ENCODE assay signal across 22 cellular contexts in genomic region chr20:44442298-44443070, GRCh38. TPM values are rescaled to one million over a fixed set of nuclear protein-coding genes. Genes with fewer than 3 reads are reported as not detected.
A peak's percentile ranks its signal among the peaks of the same experiment; 100 is the strongest.
DNase-seq lines count a peak whose midpoint lies in the region; TF ChIP-seq lines count a peak whose summit lies in the region.
"Had no signal": no experiment of that assay in that cellular context is flagged by ENCODE, and none has a peak within 500 bp of the region (broad histone marks: within the 10 kb centered on the region; RNA-seq: fewer than 3 reads in every experiment).

No MANE protein-coding gene starts in this region.

- no peaks in the 10 kb centered on the region for H3K9me3 ChIP-seq in GM23248 (ENCODE audit: low read depth)
- no peaks in the 10 kb centered on the region for H3K9me3 ChIP-seq in colonic mucosa
- H3K9me3 ChIP-seq: esophagus squamous epithelium had no signal

- no peak overlapping the region for H3K4me2 ChIP-seq in GM23248 (ENCODE audit: unreplicated experiment)

- H3K4me1 ChIP-seq in GM23248 (ENCODE audit: insufficient read depth) (no peaks in the 10 kb centered on the region), colonic mucosa (peaks cover 14% of the 10 kb centered on the region)
- H3K4me1 ChIP-seq: esophagus squamous epithelium had no signal

- no peaks in the 10 kb centered on the region for H3K36me3 ChIP-seq in GM23248 (ENCODE audit: low read depth)
- no peaks in the 10 kb centered on the region for H3K36me3 ChIP-seq in colonic mucosa
- H3K36me3 ChIP-seq: esophagus squamous epithelium had no signal

- H2AFZ ChIP-seq in GM23248, result no peak overlapping the region

- intact Hi-C loops in colonic mucosa (cut with DNase I), result no loop called here

- WGBS in GM23248 (ENCODE audit: low coverage in 1 of 2, low lambda C conversion rate in 2 of 2, missing lambda C conversion rate in 2 of 2), 2 experiments, result 28 to 34% methylated on average over 12 of the region's 12 CpGs

- no peak for TF ChIP-seq CTCF in colonic mucosa (IDR thresholded peaks at IDR 0.05)

- no peak overlapping the region for H3K27ac ChIP-seq in GM23248
- H3K27ac ChIP-seq in colonic mucosa, result peak overlapping the region; percentile 72
- H3K27ac ChIP-seq: esophagus squamous epithelium had no signal

- no peaks in the 10 kb centered on the region for H4K20me1 ChIP-seq in GM23248 (ENCODE audit: insufficient read depth)

- no peaks in the 10 kb centered on the region for H3F3A ChIP-seq in GM23248 (ENCODE audit: insufficient read depth)

- no peaks in the 10 kb centered on the region for H3K9me2 ChIP-seq in GM23248 (ENCODE audit: insufficient read depth)

- H3K27me3 ChIP-seq in GM23248 (replicated peaks; ENCODE audit: insufficient read depth) (peaks cover 5% of the 10 kb centered on the region; the same call in 1 of the 2 replicates), colonic mucosa (no peaks in the 10 kb centered on the region)

- H3K4me3 ChIP-seq in GM23248 (no peak overlapping the region), colonic mucosa (no peak overlapping the region)
- H3K4me3 ChIP-seq: esophagus squamous epithelium had no signal

- H3K9ac ChIP-seq in GM23248 (no peak overlapping the region), colonic mucosa (ENCODE audit: low read depth in 2 of 2, low read length in 2 of 2) (peak overlapping the region in 1 of 2 donors; percentile 72)

- no peaks in the 10 kb centered on the region for H3K79me2 ChIP-seq in GM23248 (ENCODE audit: insufficient read depth)

- in situ Hi-C loops in GM23248 (cut with MboI), result no loop called here

- DNase-seq in GM23248, result peak; percentile 10
- peak; percentile 90 for DNase-seq in NOMO-1 treated with dmso at 0.1 percent for 144 hours (lab: John Stamatoyannopoulos, UW; ENCODE audit: unreplicated experiment)
- peak; percentile 93 for DNase-seq in colonic mucosa
- DNase-seq in renal cortical epithelial cell (ENCODE audit: low read depth), result peak; percentile 79
- DNase-seq in DMS79 (lab: John Stamatoyannopoulos, UW), result no peak
- no peak for DNase-seq in NCI-H2107 (lab: John Stamatoyannopoulos, UW)
- DNase-seq in NCI-H774 (lab: John Stamatoyannopoulos, UW), result no peak
- no peak for DNase-seq in globus pallidus (ENCODE audit: low spot score)
- DNase-seq: activated gamma-delta T cell; anterior cingulate cortex; CD8-positive, alpha-beta memory T cell; effector CD8-positive, alpha-beta T cell; esophagus squamous epithelium; H7; head of caudate nucleus; immature natural killer cell; mesenchymal stem cell; NCI-H1105 treated with DMSO at 0.1 percent for 48 hours; NCI-H82; stimulated activated naive CD4-positive, alpha-beta T cell; T-helper 1 cell; trophoblast cell had no signal

RNA-seq across cellular contexts. Expression of gene TTPAL, which starts 33.2 kb away (rescaled TPM):
- total RNA-seq in GM23248 (2014; rRNA removed; shearing (Covaris generic)), result 9.2 and 11.8 TPM in 2 replicates
- 19.6 and 21.4 TPM in 2 replicates for polyA plus RNA-seq in GM23248 (2016; fragmentation: Nextera tagmentation; extraction: Ambion mirVana)
- total RNA-seq in colonic mucosa (10 to 100 TPM in 1 of 2 donors, 1 to 10 TPM in 1; 8.4 to 11.6 TPM), renal cortical epithelial cell (11.5 and 19.0 TPM in 2 replicates)

Comparison
In these comparisons a context has a peak if more than half of its experiments do, and no peak if none do; other contexts are left out.
1. DNase-seq: peak in GM23248 (single experiment), NOMO-1 treated with dmso at 0.1 percent for 144 hours (single experiment), colonic mucosa (single experiment) and renal cortical epithelial cell (single experiment); none in DMS79 (single experiment), NCI-H2107 (single experiment), NCI-H774 (single experiment) and globus pallidus (single experiment).